2 cellular contexts compared by ENCODE assay signal in the genomic region with DNA sequence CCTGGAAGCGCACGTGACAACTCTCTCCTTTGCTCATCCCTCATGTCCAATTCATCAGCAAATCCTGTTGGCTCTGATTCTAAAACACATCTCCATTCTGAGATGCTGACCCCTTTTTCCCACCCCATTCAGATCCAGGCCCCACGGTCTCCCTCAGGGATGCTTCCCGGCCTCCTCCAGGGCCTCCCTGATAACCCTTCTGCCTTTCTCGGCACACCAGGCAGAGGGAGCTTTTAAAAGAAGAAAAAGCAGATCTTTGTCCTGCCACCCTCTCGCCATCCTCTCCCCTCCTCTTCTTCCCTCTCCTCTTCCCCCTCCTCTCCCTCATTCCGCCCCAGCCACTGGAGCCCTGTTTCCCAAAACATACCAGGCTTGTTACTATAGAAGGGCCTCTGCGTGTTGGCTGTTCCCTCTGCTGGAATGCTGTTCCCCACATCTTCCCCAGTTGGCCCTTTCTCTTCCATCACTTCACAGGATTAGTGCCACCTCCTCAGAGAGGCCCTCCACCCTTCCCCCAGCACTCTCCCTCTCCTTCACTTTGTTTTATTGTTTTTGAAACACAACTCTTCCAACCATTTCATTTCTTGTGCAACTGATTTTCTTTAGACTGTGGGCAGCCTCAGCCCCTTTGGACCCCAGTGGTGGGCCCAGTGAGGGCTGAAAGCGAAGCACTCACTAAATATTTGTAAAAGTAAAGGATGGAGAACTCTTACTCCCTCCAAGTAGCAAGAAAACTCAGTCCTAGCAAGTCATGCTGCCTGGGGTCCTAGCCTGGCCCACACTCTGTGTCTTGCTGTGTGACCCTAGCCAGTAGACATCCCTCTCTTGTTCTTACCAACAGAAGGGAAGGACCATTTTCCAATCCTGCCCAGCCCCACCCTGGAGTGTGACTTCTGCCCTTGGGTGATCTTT.
TF ChIP-seq lines count a peak whose summit lies in the region.

No MANE protein-coding gene starts in this region.

TF ChIP-seq in GM23338, 12 proteins besides CTCF, POLR2A, EP300 and RAD21 (continues in another document):
- TF ChIP-seq, protein P1, sequence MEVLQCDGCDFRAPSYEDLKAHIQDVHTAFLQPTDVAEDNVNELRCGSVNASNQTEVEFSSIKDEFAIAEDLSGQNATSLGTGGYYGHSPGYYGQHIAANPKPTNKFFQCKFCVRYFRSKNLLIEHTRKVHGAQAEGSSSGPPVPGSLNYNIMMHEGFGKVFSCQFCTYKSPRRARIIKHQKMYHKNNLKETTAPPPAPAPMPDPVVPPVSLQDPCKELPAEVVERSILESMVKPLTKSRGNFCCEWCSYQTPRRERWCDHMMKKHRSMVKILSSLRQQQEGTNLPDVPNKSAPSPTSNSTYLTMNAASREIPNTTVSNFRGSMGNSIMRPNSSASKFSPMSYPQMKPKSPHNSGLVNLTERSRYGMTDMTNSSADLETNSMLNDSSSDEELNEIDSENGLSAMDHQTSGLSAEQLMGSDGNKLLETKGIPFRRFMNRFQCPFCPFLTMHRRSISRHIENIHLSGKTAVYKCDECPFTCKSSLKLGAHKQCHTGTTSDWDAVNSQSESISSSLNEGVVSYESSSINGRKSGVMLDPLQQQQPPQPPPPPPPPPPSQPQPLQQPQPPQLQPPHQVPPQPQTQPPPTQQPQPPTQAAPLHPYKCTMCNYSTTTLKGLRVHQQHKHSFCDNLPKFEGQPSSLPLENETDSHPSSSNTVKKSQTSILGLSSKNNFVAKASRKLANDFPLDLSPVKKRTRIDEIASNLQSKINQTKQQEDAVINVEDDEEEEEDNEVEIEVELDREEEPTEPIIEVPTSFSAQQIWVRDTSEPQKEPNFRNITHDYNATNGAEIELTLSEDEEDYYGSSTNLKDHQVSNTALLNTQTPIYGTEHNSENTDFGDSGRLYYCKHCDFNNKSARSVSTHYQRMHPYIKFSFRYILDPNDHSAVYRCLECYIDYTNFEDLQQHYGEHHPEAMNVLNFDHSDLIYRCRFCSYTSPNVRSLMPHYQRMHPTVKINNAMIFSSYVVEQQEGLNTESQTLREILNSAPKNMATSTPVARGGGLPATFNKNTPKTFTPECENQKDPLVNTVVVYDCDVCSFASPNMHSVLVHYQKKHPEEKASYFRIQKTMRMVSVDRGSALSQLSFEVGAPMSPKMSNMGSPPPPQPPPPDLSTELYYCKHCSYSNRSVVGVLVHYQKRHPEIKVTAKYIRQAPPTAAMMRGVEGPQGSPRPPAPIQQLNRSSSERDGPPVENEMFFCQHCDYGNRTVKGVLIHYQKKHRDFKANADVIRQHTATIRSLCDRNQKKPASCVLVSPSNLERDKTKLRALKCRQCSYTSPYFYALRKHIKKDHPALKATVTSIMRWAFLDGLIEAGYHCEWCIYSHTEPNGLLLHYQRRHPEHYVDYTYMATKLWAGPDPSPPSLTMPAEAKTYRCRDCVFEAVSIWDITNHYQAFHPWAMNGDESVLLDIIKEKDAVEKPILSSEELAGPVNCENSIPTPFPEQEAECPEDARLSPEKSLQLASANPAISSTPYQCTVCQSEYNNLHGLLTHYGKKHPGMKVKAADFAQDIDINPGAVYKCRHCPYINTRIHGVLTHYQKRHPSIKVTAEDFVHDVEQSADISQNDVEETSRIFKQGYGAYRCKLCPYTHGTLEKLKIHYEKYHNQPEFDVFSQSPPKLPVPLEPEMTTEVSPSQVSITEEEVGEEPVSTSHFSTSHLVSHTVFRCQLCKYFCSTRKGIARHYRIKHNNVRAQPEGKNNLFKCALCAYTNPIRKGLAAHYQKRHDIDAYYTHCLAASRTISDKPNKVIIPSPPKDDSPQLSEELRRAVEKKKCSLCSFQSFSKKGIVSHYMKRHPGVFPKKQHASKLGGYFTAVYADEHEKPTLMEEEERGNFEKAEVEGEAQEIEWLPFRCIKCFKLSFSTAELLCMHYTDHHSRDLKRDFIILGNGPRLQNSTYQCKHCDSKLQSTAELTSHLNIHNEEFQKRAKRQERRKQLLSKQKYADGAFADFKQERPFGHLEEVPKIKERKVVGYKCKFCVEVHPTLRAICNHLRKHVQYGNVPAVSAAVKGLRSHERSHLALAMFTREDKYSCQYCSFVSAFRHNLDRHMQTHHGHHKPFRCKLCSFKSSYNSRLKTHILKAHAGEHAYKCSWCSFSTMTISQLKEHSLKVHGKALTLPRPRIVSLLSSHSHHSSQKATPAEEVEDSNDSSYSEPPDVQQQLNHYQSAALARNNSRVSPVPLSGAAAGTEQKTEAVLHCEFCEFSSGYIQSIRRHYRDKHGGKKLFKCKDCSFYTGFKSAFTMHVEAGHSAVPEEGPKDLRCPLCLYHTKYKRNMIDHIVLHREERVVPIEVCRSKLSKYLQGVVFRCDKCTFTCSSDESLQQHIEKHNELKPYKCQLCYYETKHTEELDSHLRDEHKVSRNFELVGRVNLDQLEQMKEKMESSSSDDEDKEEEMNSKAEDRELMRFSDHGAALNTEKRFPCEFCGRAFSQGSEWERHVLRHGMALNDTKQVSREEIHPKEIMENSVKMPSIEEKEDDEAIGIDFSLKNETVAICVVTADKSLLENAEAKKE (CRISPR knock-in tag; IDR thresholded peaks at IDR 0.05) = no peak
- TF ChIP-seq EZH2 (IDR thresholded peaks at IDR 0.05; ENCODE audit: low read depth, unreplicated experiment) (no peak), ZNF114 (CRISPR knock-in tag; IDR thresholded peaks at IDR 0.05) (no peak), STAT1 (IDR thresholded peaks at IDR 0.05; ENCODE audit: unreplicated experiment) (no peak), POLR2AphosphoS5 (IDR thresholded peaks at IDR 0.05; ENCODE audit: low read depth) (no peak)
- TF ChIP-seq, protein P2, sequence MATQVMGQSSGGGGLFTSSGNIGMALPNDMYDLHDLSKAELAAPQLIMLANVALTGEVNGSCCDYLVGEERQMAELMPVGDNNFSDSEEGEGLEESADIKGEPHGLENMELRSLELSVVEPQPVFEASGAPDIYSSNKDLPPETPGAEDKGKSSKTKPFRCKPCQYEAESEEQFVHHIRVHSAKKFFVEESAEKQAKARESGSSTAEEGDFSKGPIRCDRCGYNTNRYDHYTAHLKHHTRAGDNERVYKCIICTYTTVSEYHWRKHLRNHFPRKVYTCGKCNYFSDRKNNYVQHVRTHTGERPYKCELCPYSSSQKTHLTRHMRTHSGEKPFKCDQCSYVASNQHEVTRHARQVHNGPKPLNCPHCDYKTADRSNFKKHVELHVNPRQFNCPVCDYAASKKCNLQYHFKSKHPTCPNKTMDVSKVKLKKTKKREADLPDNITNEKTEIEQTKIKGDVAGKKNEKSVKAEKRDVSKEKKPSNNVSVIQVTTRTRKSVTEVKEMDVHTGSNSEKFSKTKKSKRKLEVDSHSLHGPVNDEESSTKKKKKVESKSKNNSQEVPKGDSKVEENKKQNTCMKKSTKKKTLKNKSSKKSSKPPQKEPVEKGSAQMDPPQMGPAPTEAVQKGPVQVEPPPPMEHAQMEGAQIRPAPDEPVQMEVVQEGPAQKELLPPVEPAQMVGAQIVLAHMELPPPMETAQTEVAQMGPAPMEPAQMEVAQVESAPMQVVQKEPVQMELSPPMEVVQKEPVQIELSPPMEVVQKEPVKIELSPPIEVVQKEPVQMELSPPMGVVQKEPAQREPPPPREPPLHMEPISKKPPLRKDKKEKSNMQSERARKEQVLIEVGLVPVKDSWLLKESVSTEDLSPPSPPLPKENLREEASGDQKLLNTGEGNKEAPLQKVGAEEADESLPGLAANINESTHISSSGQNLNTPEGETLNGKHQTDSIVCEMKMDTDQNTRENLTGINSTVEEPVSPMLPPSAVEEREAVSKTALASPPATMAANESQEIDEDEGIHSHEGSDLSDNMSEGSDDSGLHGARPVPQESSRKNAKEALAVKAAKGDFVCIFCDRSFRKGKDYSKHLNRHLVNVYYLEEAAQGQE (IDR thresholded peaks at IDR 0.05; ENCODE audit: unreplicated experiment) = no peak
- TF ChIP-seq, protein P3, sequence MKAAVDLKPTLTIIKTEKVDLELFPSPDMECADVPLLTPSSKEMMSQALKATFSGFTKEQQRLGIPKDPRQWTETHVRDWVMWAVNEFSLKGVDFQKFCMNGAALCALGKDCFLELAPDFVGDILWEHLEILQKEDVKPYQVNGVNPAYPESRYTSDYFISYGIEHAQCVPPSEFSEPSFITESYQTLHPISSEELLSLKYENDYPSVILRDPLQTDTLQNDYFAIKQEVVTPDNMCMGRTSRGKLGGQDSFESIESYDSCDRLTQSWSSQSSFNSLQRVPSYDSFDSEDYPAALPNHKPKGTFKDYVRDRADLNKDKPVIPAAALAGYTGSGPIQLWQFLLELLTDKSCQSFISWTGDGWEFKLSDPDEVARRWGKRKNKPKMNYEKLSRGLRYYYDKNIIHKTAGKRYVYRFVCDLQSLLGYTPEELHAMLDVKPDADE (IDR thresholded peaks at IDR 0.05) = no peak

TF ChIP-seq in H1, 55 proteins besides CTCF, POLR2A, EP300 and RAD21:
- TF ChIP-seq BCL11A (IDR thresholded peaks at IDR 0.05; ENCODE audit: low read depth in 2 of 2, low read length in 2 of 2) (no peak), SP1 (IDR thresholded peaks at IDR 0.05; ENCODE audit: low read depth, low read length) (no peak), NRF1 (IDR thresholded peaks at IDR 0.05; ENCODE audit: low read depth, low read length) (no peak), EGR1 (IDR thresholded peaks at IDR 0.05; ENCODE audit: borderline replicate concordance, low read depth, low read length) (no peak), TCF12 (IDR thresholded peaks at IDR 0.05; ENCODE audit: low read depth, low read length) (no peak), RBBP5 (IDR thresholded peaks at IDR 0.05; ENCODE audit: borderline replicate concordance, low read depth, low read length) (no peak), ASH2L (IDR thresholded peaks at IDR 0.05; ENCODE audit: low read length) (no peak), RNF2 (IDR thresholded peaks at IDR 0.05; ENCODE audit: borderline replicate concordance, low read depth, low read length, missing control alignments, poor library complexity, severe bottlenecking) (peak; percentile 5), NANOG (IDR thresholded peaks at IDR 0.05; ENCODE audit: insufficient read depth, low read depth, low read length, poor library complexity, severe bottlenecking) (no peak), POU5F1 (IDR thresholded peaks at IDR 0.05; ENCODE audit: low read depth, low read length) (no peak), KDM1A (IDR thresholded peaks at IDR 0.05; ENCODE audit: borderline replicate concordance, low read length) (peak; percentile 60; the same call in 1 of the 2 replicates), HDAC2 (IDR thresholded peaks at IDR 0.05; ENCODE audit: borderline replicate concordance in 1 of 2, low read depth in 2 of 2, low read length in 2 of 2) (0 out of 4 replicates have a peak, but pooled peaks of 1 of the 2 experiments have one; percentile 51), TAF7 (optimal IDR thresholded peaks at IDR 0.05; ENCODE audit: borderline replicate concordance, low read depth, low read length) (no peak)
- TF ChIP-seq, protein P4, sequence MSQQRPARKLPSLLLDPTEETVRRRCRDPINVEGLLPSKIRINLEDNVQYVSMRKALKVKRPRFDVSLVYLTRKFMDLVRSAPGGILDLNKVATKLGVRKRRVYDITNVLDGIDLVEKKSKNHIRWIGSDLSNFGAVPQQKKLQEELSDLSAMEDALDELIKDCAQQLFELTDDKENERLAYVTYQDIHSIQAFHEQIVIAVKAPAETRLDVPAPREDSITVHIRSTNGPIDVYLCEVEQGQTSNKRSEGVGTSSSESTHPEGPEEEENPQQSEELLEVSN (IDR thresholded peaks at IDR 0.05) = no peak
